In the genomic region with DNA sequence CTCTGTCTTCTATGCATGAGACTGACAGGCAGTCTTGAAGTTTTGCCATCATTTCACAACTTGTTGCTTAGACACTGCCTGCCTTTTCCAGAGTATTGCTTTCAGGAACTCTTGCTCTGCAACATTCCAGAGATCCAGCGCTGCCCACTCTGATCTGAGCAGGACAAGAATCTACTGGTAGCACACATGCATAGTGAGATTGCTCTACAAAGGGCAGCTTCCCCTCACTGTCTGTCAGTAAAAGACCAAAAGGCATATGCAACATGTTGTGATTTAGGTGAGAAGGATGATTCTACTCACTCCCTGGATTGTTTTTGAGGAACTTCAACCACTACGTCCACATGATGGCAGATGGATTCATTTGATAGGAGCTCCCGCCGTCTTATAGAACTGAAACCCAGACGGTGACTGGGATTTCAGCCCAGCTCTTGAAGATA, we compare ENCODE assay signal across 10 cellular contexts.
DNase-seq lines count a peak whose midpoint lies in the region; ATAC-seq and TF ChIP-seq lines count a peak whose summit lies in the region.
"Had no signal": no experiment of that assay in that cellular context is flagged by ENCODE, and none has a peak within 500 bp of the region (broad histone marks: within the 10 kb centered on the region; RNA-seq: fewer than 3 reads in every experiment).

No MANE protein-coding gene starts in this region.

- peaks cover 29% of the 10 kb centered on the region for H3K79me2 ChIP-seq in PC-3 (ENCODE audit: low read length)

- H3F3A ChIP-seq in PC-3 (ENCODE audit: low read length, unreplicated experiment) = no peaks in the 10 kb centered on the region

- no peak overlapping the region for H3K4ac ChIP-seq in mesenchymal stem cell (ENCODE audit: low read depth in 1 of 2, low read length in 2 of 2)

- no peaks in the 10 kb centered on the region for H4K20me1 ChIP-seq in PC-3 (ENCODE audit: low read length)

- H2AFZ ChIP-seq in PC-3 (ENCODE audit: low read length) = no peak overlapping the region
- H2AFZ ChIP-seq in mesenchymal stem cell (ENCODE audit: low read depth, low read length) = no peak overlapping the region

- H3K4me2 ChIP-seq in PC-3 (ENCODE audit: low read length) (no peak overlapping the region), mesenchymal stem cell (ENCODE audit: low read length, poor library complexity, severe bottlenecking) (no peak overlapping the region)

- no peaks in the 10 kb centered on the region for H3K27me3 ChIP-seq in PC-3 (ENCODE audit: low read length)
- no peaks in the 10 kb centered on the region for H3K27me3 ChIP-seq in esophagus muscularis mucosa
- H3K27me3 ChIP-seq in mesenchymal stem cell (ENCODE audit: control insufficient read depth in 1 of 2, insufficient read depth in 1 of 2, low read length in 2 of 2) = no peaks in the 10 kb centered on the region
- no peaks in the 10 kb centered on the region for H3K27me3 ChIP-seq in ovary

- H3K4me3 Mint-ChIP-seq in endothelial cell (ENCODE audit: unreplicated experiment) = no peak overlapping the region

- intact Hi-C loops in PC-3 (cut with micrococcal nuclease) (no loop called here), esophagus muscularis mucosa (cut with DNase I) (loop anchor here (5.0 kb wide), 2 partner anchors 146 to 236 kb away; no protein-coding TSS in a partner anchor), ovary (cut with DNase I) (loop anchor here in 3 of 4 donors (5.0 to 10.0 kb wide), 3 partner anchors 146 to 239 kb away; no protein-coding TSS in a partner anchor)

- H3K4me1 ChIP-seq in PC-3 (ENCODE audit: insufficient read depth, low read length) = peaks cover 23% of the 10 kb centered on the region
- peaks cover 29 to 50% (median 49%) of the 10 kb centered on the region in 4 donors for H3K4me1 ChIP-seq in esophagus muscularis mucosa
- peaks cover 1% of the 10 kb centered on the region for H3K4me1 ChIP-seq in mesenchymal stem cell (ENCODE audit: control insufficient read depth, insufficient read depth, low read depth, low read length)
- H3K4me1 ChIP-seq in ovary (ENCODE audit: insufficient read depth) = no peaks in the 10 kb centered on the region

- H3K14ac ChIP-seq in mesenchymal stem cell (ENCODE audit: low read length in 2 of 2) = no peak overlapping the region

- 56% methylated on average over 5 of the region's 5 CpGs for WGBS in esophagus muscularis mucosa
- WGBS in mesenchymal stem cell = 97% methylated on average over 5 of the region's 5 CpGs
- 64 to 76% (median 73%) methylated on average over 5 of the region's 5 CpGs for WGBS in ovary, 3 donors

- H3K9ac ChIP-seq in PC-3 (ENCODE audit: low read length) (no peak overlapping the region), mesenchymal stem cell (ENCODE audit: low read length) (peak overlapping the region; percentile 55)

- H3K18ac ChIP-seq in mesenchymal stem cell (ENCODE audit: low read depth in 1 of 2, low read length in 2 of 2) = no peak overlapping the region

- CTCF ChIA-PET in PC-3 (lab: Charles Lee) = no interaction called here

- H3K27me3 Mint-ChIP-seq in endothelial cell (ENCODE audit: unreplicated experiment) = no peaks in the 10 kb centered on the region

- no peak overlapping the region for H2BK5ac ChIP-seq in mesenchymal stem cell (ENCODE audit: low read depth, low read length, poor library complexity, severe bottlenecking)

- TF ChIP-seq CTCF in PC-3 (conservative IDR thresholded peaks at IDR 0.05; ENCODE audit: low read depth, low read length) (no peak), esophagus muscularis mucosa (IDR thresholded peaks at IDR 0.05) (no peak), ovary (IDR thresholded peaks at IDR 0.05) (no peak), endothelial cell (IDR thresholded peaks at IDR 0.05; ENCODE audit: unreplicated experiment) (no peak)

- no peak for TF ChIP-seq POLR2A in esophagus muscularis mucosa (IDR thresholded peaks at IDR 0.05; ENCODE audit: low read depth)
- TF ChIP-seq POLR2A in ovary (IDR thresholded peaks at IDR 0.05) = no peak

- H2BK15ac ChIP-seq in mesenchymal stem cell (ENCODE audit: low read depth, poor library complexity, severe bottlenecking) = no peak overlapping the region

- H2AK5ac ChIP-seq in mesenchymal stem cell (ENCODE audit: low read length, severe bottlenecking) = no peak overlapping the region

- no peak overlapping the region for H3K27ac Mint-ChIP-seq in endothelial cell (ENCODE audit: unreplicated experiment)

- DNase-seq in AG08396 (ENCODE audit: low spot score) (peak; percentile 29), PC-3 (peak; percentile 9), esophagus muscularis mucosa (ENCODE audit: extremely low spot score) (no peak), mesenchymal stem cell (peak; percentile 35), ovary (no peak), endothelial cell (ENCODE audit: low spot score) (no peak), DMS114 treated with DMSO at 0.1 percent for 48 hours (lab: John Stamatoyannopoulos, UW; ENCODE audit: unreplicated experiment) (no peak)
- DNase-seq: NCI-H2029 had no signal

- H3K79me1 ChIP-seq in mesenchymal stem cell (replicated peaks; ENCODE audit: low read length, poor library complexity, severe bottlenecking) = peaks cover 25% of the 10 kb centered on the region

- peaks cover 9% of the 10 kb centered on the region for H3K36me3 Mint-ChIP-seq in endothelial cell (ENCODE audit: low read depth, unreplicated experiment)

- H3K9me3 Mint-ChIP-seq in endothelial cell (ENCODE audit: unreplicated experiment) = no peaks in the 10 kb centered on the region

- H3K9me3 ChIP-seq in PC-3 (ENCODE audit: low read length) (no peaks in the 10 kb centered on the region), esophagus muscularis mucosa (no peaks in the 10 kb centered on the region), mesenchymal stem cell (ENCODE audit: control insufficient read depth, low read length) (no peaks in the 10 kb centered on the region), ovary (no peaks in the 10 kb centered on the region)

- no peak overlapping the region for H2BK120ac ChIP-seq in mesenchymal stem cell (ENCODE audit: low read depth, low read length)

- H3K4me1 Mint-ChIP-seq in endothelial cell (ENCODE audit: unreplicated experiment) = peaks cover 4% of the 10 kb centered on the region

- H3K23ac ChIP-seq in mesenchymal stem cell (ENCODE audit: low read length in 2 of 2) = no peak overlapping the region

- H3K36me3 ChIP-seq in PC-3 (ENCODE audit: low read depth, low read length) = no peaks in the 10 kb centered on the region
- H3K36me3 ChIP-seq in esophagus muscularis mucosa = no peaks in the 10 kb centered on the region
- H3K36me3 ChIP-seq in mesenchymal stem cell (ENCODE audit: control insufficient read depth in 1 of 2, insufficient read depth in 2 of 2, low read depth in 1 of 2, low read length in 2 of 2) = peaks cover 0 to 5% of the 10 kb centered on the region in 2 experiments
- no peaks in the 10 kb centered on the region for H3K36me3 ChIP-seq in ovary

- POLR2A ChIA-PET in PC-3 (lab: Charles Lee; ENCODE audit: unreplicated experiment) = interaction anchor here (0.6 kb wide), 1 partner anchor 1351 kb away, joined by 4 read pairs; no protein-coding TSS in a partner anchor

- H3K4me3 ChIP-seq in PC-3 (ENCODE audit: low read length) (no peak overlapping the region), esophagus muscularis mucosa (no peak overlapping the region), mesenchymal stem cell (ENCODE audit: insufficient read depth in 1 of 2, low read depth in 1 of 2, low read length in 2 of 2) (peak overlapping the region in 1 of 2 experiments; percentile 49), ovary (no peak overlapping the region)
- H3K4me3 ChIP-seq: GM12878 had no signal

- TF ChIP-seq EP300 in esophagus muscularis mucosa (IDR thresholded peaks at IDR 0.05) (no peak), ovary (IDR thresholded peaks at IDR 0.05) (no peak)

- H4K8ac ChIP-seq in mesenchymal stem cell (ENCODE audit: low read length) = no peak overlapping the region

- no peak overlapping the region for H4K91ac ChIP-seq in mesenchymal stem cell (ENCODE audit: low read length)

- ATAC-seq in PC-3 (no peak), GM18519 (IDR thresholded peaks at IDR 0.05; ENCODE audit: low FRiP score, unreplicated experiment) (no peak)
- ATAC-seq: GM12878 had no signal

- H3K9me2 ChIP-seq in PC-3 (replicated peaks; ENCODE audit: low read length) = no peaks in the 10 kb centered on the region

- H3K27ac ChIP-seq in PC-3 (ENCODE audit: low read length) = no peak overlapping the region
- H3K27ac ChIP-seq in esophagus muscularis mucosa (replicated peaks in 1 of 4) = peak overlapping the region in 3 of 4 donors; percentile 10 to 20 (median 16)
- H3K27ac ChIP-seq in mesenchymal stem cell (ENCODE audit: low read length, poor library complexity, severe bottlenecking) = no peak overlapping the region
- H3K27ac ChIP-seq in ovary = no peak overlapping the region

- H2BK12ac ChIP-seq in mesenchymal stem cell (ENCODE audit: low read length in 2 of 2) = no peak overlapping the region

- no TSS peak for BruUV-seq in PC-3 (replicated peaks; lab: Mats Ljungman, UMichigan)

Comparison
In these comparisons a context has a peak if more than half of its experiments do, and no peak if none do; other contexts are left out.
1. DNase-seq: peak in AG08396 (single experiment), PC-3 (single experiment) and mesenchymal stem cell (single experiment); none in esophagus muscularis mucosa (single experiment), ovary (0 of 5), endothelial cell (single experiment) and DMS114 treated with DMSO at 0.1 percent for 48 hours (single experiment).
2. H3K27ac ChIP-seq: peak in esophagus muscularis mucosa (3 of 4); none in PC-3 (single experiment), mesenchymal stem cell (single experiment) and ovary (0 of 2).